ENCODE assay signal across 2 cellular contexts in genomic region chr16:56547949-56548567, GRCh38.
TF ChIP-seq lines count a peak whose summit lies in the region.

No MANE protein-coding gene starts in this region.

TF ChIP-seq in SK-N-SH, 30 proteins besides CTCF, POLR2A, EP300 and RAD21 (continued from another document):
- TF ChIP-seq ZBTB33 (IDR thresholded peaks at IDR 0.05; ENCODE audit: borderline replicate concordance, low read depth) = no peak
- TF ChIP-seq REST (IDR thresholded peaks at IDR 0.05; ENCODE audit: low read depth, low read length) = no peak
- no peak for TF ChIP-seq RXRA (IDR thresholded peaks at IDR 0.05; ENCODE audit: borderline replicate concordance, low read depth)
- no peak for TF ChIP-seq NRF1 (IDR thresholded peaks at IDR 0.05; ENCODE audit: low read depth, low read length)
- TF ChIP-seq ELF1 (IDR thresholded peaks at IDR 0.05) = no peak
- no peak for TF ChIP-seq TEAD4 (IDR thresholded peaks at IDR 0.05; ENCODE audit: borderline replicate concordance, insufficient read depth)

TF ChIP-seq in SK-N-SH treated with all-trans-retinoic acid at 6 μM for 48 hours, 23 proteins besides CTCF, POLR2A, EP300 and RAD21 (continued from another document):
- TF ChIP-seq TSHZ2 (CRISPR knock-in tag; IDR thresholded peaks at IDR 0.05) (no peak), ZFP30 (CRISPR knock-in tag; IDR thresholded peaks at IDR 0.05) (no peak), ARNTL (CRISPR knock-in tag; IDR thresholded peaks at IDR 0.05; ENCODE audit: borderline replicate concordance, low read depth) (no peak), ZNF70 (CRISPR knock-in tag; IDR thresholded peaks at IDR 0.05) (no peak), ZFP3 (CRISPR knock-in tag; IDR thresholded peaks at IDR 0.05) (no peak), ISL1 (CRISPR knock-in tag; IDR thresholded peaks at IDR 0.05) (no peak), OSR1 (CRISPR knock-in tag; IDR thresholded peaks at IDR 0.05) (no peak), GLIS3 (CRISPR knock-in tag; IDR thresholded peaks at IDR 0.05) (no peak), PPARA (CRISPR knock-in tag; IDR thresholded peaks at IDR 0.05; ENCODE audit: borderline replicate concordance) (no peak), ZNF8 (CRISPR knock-in tag; IDR thresholded peaks at IDR 0.05) (no peak), POU6F1 (CRISPR knock-in tag; IDR thresholded peaks at IDR 0.05; ENCODE audit: borderline replicate concordance, low read depth) (no peak), CREB5 (CRISPR knock-in tag; IDR thresholded peaks at IDR 0.05; ENCODE audit: low read depth) (no peak), SNAI2 (CRISPR knock-in tag; IDR thresholded peaks at IDR 0.05) (no peak), ESRRG (CRISPR knock-in tag; IDR thresholded peaks at IDR 0.05) (no peak), RARB (CRISPR knock-in tag; IDR thresholded peaks at IDR 0.05) (no peak), CSDC2 (CRISPR knock-in tag; IDR thresholded peaks at IDR 0.05) (no peak), ZNF565 (CRISPR knock-in tag; conservative IDR thresholded peaks at IDR 0.05; ENCODE audit: low read depth) (no peak)
